ENCODE assay signal across 20 cellular contexts in genomic region chr13:66864627-66865026, GRCh38.
"Had no signal": no experiment of that assay in that cellular context is flagged by ENCODE, and none has a peak within 500 bp of the region (broad histone marks: within the 10 kb centered on the region; RNA-seq: fewer than 3 reads in every experiment).

No MANE protein-coding gene starts in this region.

- ATAC-seq: foreskin keratinocyte; natural killer cell treated with Interleukin-12 subunit alpha and Interleukin-12 subunit beta and Interleukin-15 and Interleukin-18, amount 100 ng/mL, for 72 hours; right cardiac atrium had no signal

- H3K4me3 Mint-ChIP-seq: dendritic cell treated with granulocyte-macrophage colony-stimulating factor and Interleukin-4, amounts not matched to agents 40 ng/mL and 50 ng/mL, for 4 days; natural killer cell treated with Interleukin-12 subunit alpha and Interleukin-12 subunit beta and Interleukin-15 and Interleukin-18, amount 100 ng/mL, for 72 hours; stimulated activated naive CD8-positive, alpha-beta T cell treated with anti-CD3 and anti-CD28 coated beads, Interleukin-15, Interleukin-2, amounts not matched to agents 100 ng/mL and 50 ng/mL, for 24 hours; type B pancreatic cell had no signal

- H3K27ac Mint-ChIP-seq: dendritic cell treated with granulocyte-macrophage colony-stimulating factor and Interleukin-4, amounts not matched to agents 40 ng/mL and 50 ng/mL, for 4 days; natural killer cell treated with Interleukin-12 subunit alpha and Interleukin-12 subunit beta and Interleukin-15 and Interleukin-18, amount 100 ng/mL, for 72 hours; progenitor cell of endocrine pancreas; stimulated activated naive CD8-positive, alpha-beta T cell treated with anti-CD3 and anti-CD28 coated beads, Interleukin-15, Interleukin-2, amounts not matched to agents 100 ng/mL and 50 ng/mL, for 24 hours; type B pancreatic cell had no signal

- H3K27ac ChIP-seq: esophagus squamous epithelium, foreskin keratinocyte, spleen, suprapubic skin, VCaP had no signal

- H3K4me3 ChIP-seq: esophagus squamous epithelium, spleen, suprapubic skin had no signal

- H3K9me3 Mint-ChIP-seq: dendritic cell treated with granulocyte-macrophage colony-stimulating factor and Interleukin-4, amounts not matched to agents 40 ng/mL and 50 ng/mL, for 4 days; stimulated activated naive CD8-positive, alpha-beta T cell treated with anti-CD3 and anti-CD28 coated beads, Interleukin-15, Interleukin-2, amounts not matched to agents 100 ng/mL and 50 ng/mL, for 24 hours; type B pancreatic cell had no signal

- H3K27me3 ChIP-seq: esophagus squamous epithelium, foreskin keratinocyte, spleen, suprapubic skin had no signal

- H3K27me3 Mint-ChIP-seq: dendritic cell treated with granulocyte-macrophage colony-stimulating factor and Interleukin-4, amounts not matched to agents 40 ng/mL and 50 ng/mL, for 4 days; natural killer cell treated with Interleukin-12 subunit alpha and Interleukin-12 subunit beta and Interleukin-15 and Interleukin-18, amount 100 ng/mL, for 72 hours; progenitor cell of endocrine pancreas; stimulated activated naive CD8-positive, alpha-beta T cell treated with anti-CD3 and anti-CD28 coated beads, Interleukin-15, Interleukin-2, amounts not matched to agents 100 ng/mL and 50 ng/mL, for 24 hours; type B pancreatic cell had no signal

- H3K36me3 Mint-ChIP-seq: natural killer cell treated with Interleukin-12 subunit alpha and Interleukin-12 subunit beta and Interleukin-15 and Interleukin-18, amount 100 ng/mL, for 72 hours; type B pancreatic cell had no signal

- H3K9me3 ChIP-seq: esophagus squamous epithelium, suprapubic skin had no signal

- H3K4me1 ChIP-seq: esophagus squamous epithelium, foreskin keratinocyte, suprapubic skin had no signal

- DNase-seq: activated CD4-positive, alpha-beta T cell treated with anti-CD3 and anti-CD28 coated beads for 1 hour; activated CD4-positive, alpha-beta T cell treated with anti-CD3 and anti-CD28 coated beads, Interleukin-2, amount 50 U/mL, for 4 hours; activated naive CD4-positive, alpha-beta T cell; activated T-cell treated with anti-CD3 and anti-CD28 coated beads for 4 hours; anterior cingulate cortex; cerebellar nuclear complex; esophagus squamous epithelium; foreskin keratinocyte; glutamatergic neuron; mesendoderm; nucleus accumbens; right cardiac atrium; spleen had no signal

- H3K36me3 ChIP-seq: esophagus squamous epithelium, spleen, suprapubic skin had no signal
